22 cellular contexts compared by ENCODE assay signal in the genomic region with DNA sequence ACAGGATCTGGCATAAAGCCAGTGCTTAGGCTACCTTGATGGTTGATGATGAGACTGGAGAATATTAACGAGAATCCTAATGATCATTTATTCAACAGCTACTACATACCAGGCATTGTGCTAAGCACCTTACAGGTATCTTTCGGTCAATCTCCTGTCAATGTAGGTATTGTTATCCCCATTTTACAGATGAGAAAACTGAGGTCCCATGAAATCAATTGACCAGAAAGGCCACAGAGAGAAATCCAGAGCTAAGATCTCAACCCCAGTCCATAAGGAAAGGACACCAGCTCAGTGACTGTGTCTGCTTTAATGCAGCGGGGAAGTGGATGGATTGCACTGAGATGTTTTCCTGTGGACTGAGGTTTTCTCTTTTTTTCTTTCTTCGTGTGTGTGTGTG.
"Had no signal": no experiment of that assay in that cellular context is flagged by ENCODE, and none has a peak within 500 bp of the region (broad histone marks: within the 10 kb centered on the region; RNA-seq: fewer than 3 reads in every experiment).

No MANE protein-coding gene starts in this region.

- DNase-seq: dermis blood vessel endothelial cell; dorsolateral prefrontal cortex; effector CD4-positive, alpha-beta T cell; effector memory CD4-positive, alpha-beta T cell; foreskin keratinocyte; heart left ventricle; hypothalamus; immature natural killer cell; left cardiac atrium; left lung; left ventricle myocardium superior; lower lobe of right lung; mesenchymal stem cell; mucosa of descending colon had no signal

- H3K9me3 Mint-ChIP-seq: immature natural killer cell, mesothelial cell of epicardium had no signal

- H3K4me1 ChIP-seq: foreskin keratinocyte, left lung, lower lobe of right lung had no signal

- H3K4me3 Mint-ChIP-seq: immature natural killer cell, mesothelial cell of epicardium had no signal

- H3K27me3 ChIP-seq: dorsolateral prefrontal cortex, esophagus muscularis mucosa, foreskin keratinocyte, gastroesophageal sphincter, heart left ventricle, hepatocyte, left lung had no signal

- H3K4me2 ChIP-seq: hepatocyte had no signal

- H3K9me3 ChIP-seq: esophagus muscularis mucosa, gastroesophageal sphincter, heart left ventricle, left lung, lower lobe of right lung, mucosa of descending colon had no signal

- H3K4me3 ChIP-seq: coronary artery, dorsolateral prefrontal cortex, esophagus muscularis mucosa, gastroesophageal sphincter, heart left ventricle, hepatocyte, left lung, lower lobe of right lung, mucosa of descending colon had no signal

- H3K36me3 ChIP-seq: esophagus muscularis mucosa, gastroesophageal sphincter, heart left ventricle, left lung, lower lobe of right lung had no signal

- H3K79me2 ChIP-seq: hepatocyte had no signal

- H3K4me1 Mint-ChIP-seq: immature natural killer cell had no signal

- H3K27ac ChIP-seq: coronary artery, dorsolateral prefrontal cortex, esophagus muscularis mucosa, foreskin keratinocyte, gastroesophageal sphincter, heart left ventricle, hepatocyte, left lung, lower lobe of right lung had no signal

- FAIRE-seq: colon, endothelial cell of umbilical vein, frontal cortex had no signal

- H3K27ac Mint-ChIP-seq: immature natural killer cell, mesothelial cell of epicardium had no signal

- ATAC-seq: foreskin keratinocyte, gastroesophageal sphincter, left cardiac atrium, left lung, left ventricle myocardium superior, lower lobe of right lung, mucosa of descending colon had no signal

- H3K36me3 Mint-ChIP-seq: immature natural killer cell, mesothelial cell of epicardium had no signal

- H2AFZ ChIP-seq: hepatocyte had no signal
